In the genomic region with DNA sequence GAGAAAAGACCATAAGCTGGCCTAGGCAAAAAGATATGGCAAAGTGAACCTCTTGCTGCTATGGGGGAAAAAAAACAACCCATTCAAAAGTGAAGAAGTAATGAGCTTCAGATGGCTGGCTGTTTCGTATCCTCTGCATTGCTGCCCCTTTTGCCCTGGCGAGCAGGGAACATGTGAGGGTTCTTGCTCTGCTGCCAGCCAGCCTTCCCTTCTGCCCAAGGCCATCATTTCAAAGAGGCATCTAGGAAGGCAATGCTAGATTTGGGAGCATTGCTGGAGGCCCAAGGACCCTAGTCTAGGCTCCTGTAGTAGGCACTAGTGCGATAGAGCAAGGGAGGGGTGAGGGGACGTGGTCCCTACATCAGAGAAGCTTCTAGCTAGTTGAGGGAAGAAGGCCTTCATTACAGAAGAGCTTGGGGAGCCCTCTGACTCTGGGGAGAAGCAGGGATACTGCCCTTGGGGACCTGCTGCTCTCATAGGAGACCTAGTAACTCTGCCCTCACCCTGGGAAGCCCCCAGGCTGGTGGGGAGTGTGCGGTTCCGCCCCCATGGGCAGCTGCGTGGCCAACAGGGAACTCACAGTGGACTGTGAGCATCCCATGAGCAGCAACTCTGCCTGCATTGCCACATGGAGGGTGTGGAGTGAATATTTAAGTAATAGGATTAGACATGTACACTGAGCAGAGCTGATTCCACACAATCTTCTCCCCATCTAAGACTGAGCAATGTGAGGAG, we compare ENCODE assay signal across 25 cellular contexts. TPM values are rescaled to one million over a fixed set of nuclear protein-coding genes. Genes with fewer than 3 reads are reported as not detected.
DNase-seq lines count a peak whose midpoint lies in the region; ATAC-seq and TF ChIP-seq lines count a peak whose summit lies in the region.
"Had no signal": no experiment of that assay in that cellular context is flagged by ENCODE, and none has a peak within 500 bp of the region (broad histone marks: within the 10 kb centered on the region; RNA-seq: fewer than 3 reads in every experiment).

No MANE protein-coding gene starts in this region.

- H3K9me3 ChIP-seq in Peyer's patch (no peaks in the 10 kb centered on the region), mesenchymal stem cell (ENCODE audit: control insufficient read depth, low read length) (no peaks in the 10 kb centered on the region)
- no peaks in the 10 kb centered on the region for H3K9me3 ChIP-seq in CD8-positive, alpha-beta memory T cell (ENCODE audit: low read length)
- H3K9me3 ChIP-seq: tibial nerve had no signal

- no peaks in the 10 kb centered on the region for H3K36me3 Mint-ChIP-seq in type B pancreatic cell
- no peaks in the 10 kb centered on the region for H3K36me3 Mint-ChIP-seq in CD8-positive, alpha-beta memory T cell
- H3K36me3 Mint-ChIP-seq: mesothelial cell of epicardium; naive thymus-derived CD4-positive, alpha-beta T cell had no signal

- ATAC-seq in HG02678 (IDR thresholded peaks at IDR 0.05; ENCODE audit: unreplicated experiment) (no peak), HG03442 (IDR thresholded peaks at IDR 0.05; ENCODE audit: unreplicated experiment) (no peak)
- ATAC-seq: esophagus mucosa; foreskin keratinocyte; GM12878; GM23338; HepG2; naive thymus-derived CD4-positive, alpha-beta T cell; stimulated activated naive CD8-positive, alpha-beta T cell treated with anti-CD3 and anti-CD28 coated beads, Interleukin-15, amount 100 ng/mL, for 72 hours had no signal

- no peak overlapping the region for H3K23ac ChIP-seq in mesenchymal stem cell (ENCODE audit: low read length in 2 of 2)

- H3K9me3 Mint-ChIP-seq in type B pancreatic cell, result no peaks in the 10 kb centered on the region
- no peaks in the 10 kb centered on the region for H3K9me3 Mint-ChIP-seq in CD8-positive, alpha-beta memory T cell
- H3K9me3 Mint-ChIP-seq: activated CD4-positive, alpha-beta memory T cell treated with anti-CD3 and anti-CD28 coated beads, Interleukin-2, amount 10 ng/mL, durations not matched to agents 7 days and 5 days; GM23338; mesothelial cell of epicardium; stimulated activated naive CD8-positive, alpha-beta T cell treated with anti-CD3 and anti-CD28 coated beads, Interleukin-15, amount 100 ng/mL, for 72 hours had no signal

- no peaks in the 10 kb centered on the region for H3K27me3 Mint-ChIP-seq in type B pancreatic cell
- H3K27me3 Mint-ChIP-seq in CD8-positive, alpha-beta memory T cell, result peaks cover 0 to 2% of the 10 kb centered on the region in 2 donors
- H3K27me3 Mint-ChIP-seq: naive thymus-derived CD4-positive, alpha-beta T cell had no signal

- H2AK5ac ChIP-seq in mesenchymal stem cell (ENCODE audit: low read length, severe bottlenecking), result no peak overlapping the region

- H2AFZ ChIP-seq in mesenchymal stem cell (ENCODE audit: low read depth, low read length), result no peak overlapping the region
- H2AFZ ChIP-seq: GM23338 had no signal

- H3K14ac ChIP-seq in mesenchymal stem cell (ENCODE audit: low read length in 2 of 2), result peak overlapping the region in 1 of 2 experiments; percentile 36

- TF ChIP-seq CTCF in Peyer's patch (IDR thresholded peaks at IDR 0.05), result no peak
- TF ChIP-seq CTCF in type B pancreatic cell (conservative IDR thresholded peaks at IDR 0.05), result no peak

- no peak overlapping the region for H3K27ac Mint-ChIP-seq in type B pancreatic cell
- peak overlapping the region in 1 of 8 donors; percentile 29 for H3K27ac Mint-ChIP-seq in CD8-positive, alpha-beta memory T cell
- H3K27ac Mint-ChIP-seq: activated CD4-positive, alpha-beta memory T cell treated with anti-CD3 and anti-CD28 coated beads, Interleukin-2, amount 10 ng/mL, durations not matched to agents 7 days and 5 days; GM23338; mesothelial cell of epicardium; naive thymus-derived CD4-positive, alpha-beta T cell; stimulated activated naive CD8-positive, alpha-beta T cell treated with anti-CD3 and anti-CD28 coated beads, Interleukin-15, amount 100 ng/mL, for 72 hours had no signal

- no peak overlapping the region for H3K4me2 ChIP-seq in mesenchymal stem cell (ENCODE audit: low read length, poor library complexity, severe bottlenecking)
- H3K4me2 ChIP-seq: GM23338 had no signal

- H2BK120ac ChIP-seq in mesenchymal stem cell (ENCODE audit: low read depth, low read length), result no peak overlapping the region

- DNase-seq in Peyer's patch (peak in 2 of 3 donors; percentile 4 to 18), mesenchymal stem cell (no peak), type B pancreatic cell (ENCODE audit: extremely low spot score, unreplicated experiment) (peak; percentile 48)
- peak; percentile 35 for DNase-seq in activated CD8-positive, alpha-beta memory T cell treated with anti-CD3 and anti-CD28 coated beads, Interleukin-2, amount 50 U/mL, for 48 hours
- DNase-seq in CD8-positive, alpha-beta memory T cell, result no peak
- DNase-seq: activated CD4-positive, alpha-beta T cell treated with anti-CD3 and anti-CD28 coated beads for 1 hour; foreskin keratinocyte; Kasumi-1; NCI-H1436; NCI-H748 treated with DMSO at 0.1 percent for 48 hours; nucleus accumbens; RPMI8226; stimulated activated naive CD8-positive, alpha-beta T cell treated with anti-CD3 and anti-CD28 coated beads, Interleukin-15, amount 100 ng/mL, for 72 hours; T-helper 1 cell had no signal

- CTCF ChIA-PET in CD8-positive, alpha-beta memory T cell (lab: Charles Lee), result no interaction called here

- H3K18ac ChIP-seq in mesenchymal stem cell (ENCODE audit: low read depth in 1 of 2, low read length in 2 of 2), result peak overlapping the region; percentile 29 to 38

- TF ChIP-seq POLR2A in Peyer's patch (IDR thresholded peaks at IDR 0.05), result no peak

- H3K36me3 ChIP-seq in Peyer's patch (no peaks in the 10 kb centered on the region), mesenchymal stem cell (ENCODE audit: control insufficient read depth in 1 of 2, insufficient read depth in 2 of 2, low read depth in 1 of 2, low read length in 2 of 2) (peaks cover 0 to 77% of the 10 kb centered on the region in 2 experiments)
- no peaks in the 10 kb centered on the region for H3K36me3 ChIP-seq in CD8-positive, alpha-beta memory T cell (ENCODE audit: insufficient read depth, low read length)
- H3K36me3 ChIP-seq: tibial nerve had no signal

- H3K4me3 ChIP-seq in Peyer's patch (no peak overlapping the region), mesenchymal stem cell (ENCODE audit: insufficient read depth in 1 of 2, low read depth in 1 of 2, low read length in 2 of 2) (no peak overlapping the region)
- no peak overlapping the region for H3K4me3 ChIP-seq in CD8-positive, alpha-beta memory T cell (ENCODE audit: low read length)
- H3K4me3 ChIP-seq: GM12878, GM23338, tibial nerve had no signal

- WGBS in mesenchymal stem cell, result over 99% methylated on average over 7 of the region's 7 CpGs

- H3K4ac ChIP-seq in mesenchymal stem cell (ENCODE audit: low read depth in 1 of 2, low read length in 2 of 2), result no peak overlapping the region

- H3K79me1 ChIP-seq in mesenchymal stem cell (replicated peaks; ENCODE audit: low read length, poor library complexity, severe bottlenecking), result peaks cover 36% of the 10 kb centered on the region

- H4K8ac ChIP-seq in mesenchymal stem cell (ENCODE audit: low read length), result no peak overlapping the region

- H3K27me3 ChIP-seq in Peyer's patch, result no peaks in the 10 kb centered on the region
- H3K27me3 ChIP-seq in mesenchymal stem cell (ENCODE audit: control insufficient read depth in 1 of 2, insufficient read depth in 1 of 2, low read length in 2 of 2), result peaks cover 0 to 4% of the 10 kb centered on the region in 2 experiments
- H3K27me3 ChIP-seq in CD8-positive, alpha-beta memory T cell (ENCODE audit: insufficient read depth, low read length, poor library complexity, severe bottlenecking), result no peaks in the 10 kb centered on the region
- H3K27me3 ChIP-seq: tibial nerve had no signal

- H3K27ac ChIP-seq in Peyer's patch (no peak overlapping the region), mesenchymal stem cell (ENCODE audit: low read length, poor library complexity, severe bottlenecking) (no peak overlapping the region)
- no peak overlapping the region for H3K27ac ChIP-seq in CD8-positive, alpha-beta memory T cell (ENCODE audit: low read depth, low read length)
- H3K27ac ChIP-seq: C4-2B, foreskin keratinocyte, tibial nerve had no signal

- H3K4me1 ChIP-seq in Peyer's patch (no peaks in the 10 kb centered on the region), mesenchymal stem cell (ENCODE audit: control insufficient read depth, insufficient read depth, low read depth, low read length) (peaks cover 25% of the 10 kb centered on the region)
- no peaks in the 10 kb centered on the region for H3K4me1 ChIP-seq in CD8-positive, alpha-beta memory T cell (ENCODE audit: insufficient read depth, low read length)
- H3K4me1 ChIP-seq: foreskin keratinocyte, tibial nerve had no signal

- H2BK5ac ChIP-seq in mesenchymal stem cell (ENCODE audit: low read depth, low read length, poor library complexity, severe bottlenecking), result no peak overlapping the region

- H4K91ac ChIP-seq in mesenchymal stem cell (ENCODE audit: low read length), result no peak overlapping the region

- H2BK15ac ChIP-seq in mesenchymal stem cell (ENCODE audit: low read depth, poor library complexity, severe bottlenecking), result no peak overlapping the region

- POLR2A ChIA-PET in CD8-positive, alpha-beta memory T cell (lab: Charles Lee), result no interaction called here

- no peak overlapping the region for H2BK12ac ChIP-seq in mesenchymal stem cell (ENCODE audit: low read length in 2 of 2)

- no peak overlapping the region for H3K4me3 Mint-ChIP-seq in type B pancreatic cell
- no peak overlapping the region for H3K4me3 Mint-ChIP-seq in CD8-positive, alpha-beta memory T cell
- H3K4me3 Mint-ChIP-seq: activated CD4-positive, alpha-beta memory T cell treated with anti-CD3 and anti-CD28 coated beads, Interleukin-2, amount 10 ng/mL, durations not matched to agents 7 days and 5 days; GM23338; mesothelial cell of epicardium; naive thymus-derived CD4-positive, alpha-beta T cell; stimulated activated naive CD8-positive, alpha-beta T cell treated with anti-CD3 and anti-CD28 coated beads, Interleukin-15, amount 100 ng/mL, for 72 hours had no signal

- H3K4me1 Mint-ChIP-seq in type B pancreatic cell (ENCODE audit: unreplicated experiment), result no peaks in the 10 kb centered on the region
- no peaks in the 10 kb centered on the region for H3K4me1 Mint-ChIP-seq in CD8-positive, alpha-beta memory T cell
- H3K4me1 Mint-ChIP-seq: GM23338; mesothelial cell of epicardium; stimulated activated naive CD8-positive, alpha-beta T cell treated with anti-CD3 and anti-CD28 coated beads, Interleukin-15, amount 100 ng/mL, for 72 hours had no signal

- no peak overlapping the region for H3K9ac ChIP-seq in mesenchymal stem cell (ENCODE audit: low read length)

RNA-seq across cellular contexts. Expression of a gene that starts 21.3 kb away (rescaled TPM):
- total RNA-seq in Peyer's patch, result 10 to 100 TPM in 1 of 4 donors, 1 to 10 TPM in 2, under 1 TPM in 1; 0.88 to 24.8 (median 2.6) TPM
- 146 TPM for polyA plus RNA-seq in mesenchymal stem cell (2013, experiment 1 of 2)
- 150 TPM for polyA plus RNA-seq in mesenchymal stem cell (2013, experiment 2 of 2)
- 0.26 and 0.92 TPM in 2 replicates for total RNA-seq in type B pancreatic cell (ENCODE audit: low replicate concordance)
- not detected for total RNA-seq in CD8-positive, alpha-beta memory T cell
- polyA plus RNA-seq in CD8-positive, alpha-beta memory T cell, result not detected
- total RNA-seq: foreskin keratinocyte, HepG2 had no signal
- polyA plus RNA-seq: foreskin keratinocyte, HepG2 had no signal

Comparison
In these comparisons a context has a peak if more than half of its experiments do, and no peak if none do; other contexts are left out.
1. DNase-seq: peak in Peyer's patch (2 of 3), activated CD8-positive, alpha-beta memory T cell treated with anti-CD3 and anti-CD28 coated beads, Interleukin-2, amount 50 U/mL, for 48 hours (single experiment) and type B pancreatic cell (single experiment); none in mesenchymal stem cell (single experiment) and CD8-positive, alpha-beta memory T cell (0 of 5).